In genomic region chr2:60530228-60530627, GRCh38 we compare ENCODE assay signal across 12 cellular contexts. TPM values are rescaled to one million over a fixed set of nuclear protein-coding genes. Genes with fewer than 3 reads are reported as not detected.
DNase-seq lines count a peak whose midpoint lies in the region; ATAC-seq and TF ChIP-seq lines count a peak whose summit lies in the region.
"Had no signal": no experiment of that assay in that cellular context is flagged by ENCODE, and none has a peak within 500 bp of the region (broad histone marks: within the 10 kb centered on the region; RNA-seq: fewer than 3 reads in every experiment).

No MANE protein-coding gene starts in this region.

- CTCF ChIA-PET in activated B cell treated with CpG ODN at 0.5 μM for 24 hours (lab: Charles Lee), result interaction anchor here (1.0 kb wide), 1 partner anchor 17 kb away, joined by 4 read pairs; no protein-coding TSS in a partner anchor

- H3K36me3 ChIP-seq in mucosa of descending colon (ENCODE audit: low read depth), result no peaks in the 10 kb centered on the region
- no peaks in the 10 kb centered on the region for H3K36me3 ChIP-seq in MG63
- no peaks in the 10 kb centered on the region for H3K36me3 ChIP-seq in adrenal gland (replicated peaks in 1 of 2)
- H3K36me3 ChIP-seq: upper lobe of right lung had no signal

- POLR2A ChIA-PET in activated B cell treated with CpG ODN at 0.5 μM for 24 hours (lab: Charles Lee), result interaction anchor here (0.6 to 7.1 kb wide), 11 partner anchors 9 to 124 kb away, joined by 3 to 54 read pairs (median 4); partner anchors contain the start of gene BCL11A

- H3K27ac ChIP-seq in adrenal gland, result no peak overlapping the region
- H3K27ac ChIP-seq: upper lobe of right lung had no signal

- H3K9me3 ChIP-seq in mucosa of descending colon (no peaks in the 10 kb centered on the region), MG63 (no peaks in the 10 kb centered on the region), adrenal gland (replicated peaks in 1 of 3) (no peaks in the 10 kb centered on the region)
- H3K9me3 ChIP-seq: upper lobe of right lung had no signal

- DNase-seq in COLO668 (lab: John Stamatoyannopoulos, UW; ENCODE audit: unreplicated experiment), result peak; percentile 72
- DNase-seq in activated B cell treated with CpG ODN at 0.5 μM for 24 hours, result no peak
- DNase-seq in mucosa of descending colon, result peak; percentile 74 to 85 (median 78)
- DNase-seq in MG63, result no peak
- DNase-seq in activated CD4-positive, alpha-beta T cell treated with anti-CD3 and anti-CD28 coated beads for 4 hours, result no peak
- no peak for DNase-seq in adrenal gland
- DNase-seq: activated CD4-positive, alpha-beta memory T cell treated with anti-CD3 and anti-CD28 coated beads, Interleukin-2, amount 10 ng/mL, durations not matched to agents 7 days and 5 days; immature natural killer cell; occipital lobe had no signal

- WGBS in adrenal gland, 4 donors, result 32 to 52% (median 47%) methylated on average over 13 of the region's 13 CpGs

- H3K4me1 ChIP-seq in mucosa of descending colon (ENCODE audit: low read depth) (peaks cover 35% of the 10 kb centered on the region), adrenal gland (replicated peaks in 1 of 2) (peaks cover 0 to 10% of the 10 kb centered on the region in 2 donors)

- H3K27me3 Mint-ChIP-seq in activated B cell treated with CpG ODN at 0.5 μM for 24 hours, result no peaks in the 10 kb centered on the region

- intact Hi-C loops in activated B cell treated with CpG ODN at 0.5 μM for 24 hours (cut with micrococcal nuclease) (loop anchor here (2.0 to 5.0 kb wide), 2 partner anchors 13 to 83 kb away; no protein-coding TSS in a partner anchor), mucosa of descending colon (cut with DNase I, micrococcal nuclease) (no loop called here), adrenal gland (cut with DNase I) (no loop called here)

- H3K4me1 Mint-ChIP-seq in activated B cell treated with CpG ODN at 0.5 μM for 24 hours, result peaks cover 100% of the 10 kb centered on the region
- H3K4me1 Mint-ChIP-seq: activated CD4-positive, alpha-beta memory T cell treated with anti-CD3 and anti-CD28 coated beads, Interleukin-2, amount 10 ng/mL, durations not matched to agents 7 days and 5 days had no signal

- H3K27me3 ChIP-seq in MG63 (peaks cover 10% of the 10 kb centered on the region; the same call in 1 of the 2 replicates), adrenal gland (no peaks in the 10 kb centered on the region)

- peak overlapping the region; percentile 84 for H3K27ac Mint-ChIP-seq in activated B cell treated with CpG ODN at 0.5 μM for 24 hours
- H3K27ac Mint-ChIP-seq: activated CD4-positive, alpha-beta memory T cell treated with anti-CD3 and anti-CD28 coated beads, Interleukin-2, amount 10 ng/mL, durations not matched to agents 7 days and 5 days; immature natural killer cell had no signal

- H3K4me3 ChIP-seq in mucosa of descending colon (no peak overlapping the region), MG63 (no peak overlapping the region), adrenal gland (no peak overlapping the region)
- H3K4me3 ChIP-seq: upper lobe of right lung had no signal

- ATAC-seq in HG02938 (IDR thresholded peaks at IDR 0.05; ENCODE audit: unreplicated experiment) (peak; percentile 4), activated B cell treated with CpG ODN at 0.5 μM for 24 hours (ENCODE audit: low read depth) (no peak), mucosa of descending colon (peak; percentile 78), HG03571 (IDR thresholded peaks at IDR 0.05; ENCODE audit: unreplicated experiment) (no peak)

- TF ChIP-seq CTCF in activated B cell treated with CpG ODN at 0.5 μM for 24 hours (IDR thresholded peaks at IDR 0.05) (no peak), mucosa of descending colon (IDR thresholded peaks at IDR 0.05) (no peak), adrenal gland (IDR thresholded peaks at IDR 0.05) (no peak)

- peak overlapping the region; percentile 81 for H3K4me3 Mint-ChIP-seq in activated B cell treated with CpG ODN at 0.5 μM for 24 hours
- H3K4me3 Mint-ChIP-seq: activated CD4-positive, alpha-beta memory T cell treated with anti-CD3 and anti-CD28 coated beads, Interleukin-2, amount 10 ng/mL, durations not matched to agents 7 days and 5 days; immature natural killer cell had no signal

- no peaks in the 10 kb centered on the region for H3K9me3 Mint-ChIP-seq in activated B cell treated with CpG ODN at 0.5 μM for 24 hours
- H3K9me3 Mint-ChIP-seq: activated CD4-positive, alpha-beta memory T cell treated with anti-CD3 and anti-CD28 coated beads, Interleukin-2, amount 10 ng/mL, durations not matched to agents 7 days and 5 days had no signal

- no peak for TF ChIP-seq POLR2A in adrenal gland (IDR thresholded peaks at IDR 0.05)

- peaks cover 79% of the 10 kb centered on the region for H3K36me3 Mint-ChIP-seq in activated B cell treated with CpG ODN at 0.5 μM for 24 hours (ENCODE audit: low read depth)
- H3K36me3 Mint-ChIP-seq: immature natural killer cell had no signal

RNA-seq across cellular contexts. Expression of gene BCL11A, which starts 23.2 kb away (rescaled TPM):
- total RNA-seq in activated B cell treated with CpG ODN at 0.5 μM for 24 hours, result 279 and 331 TPM in 2 replicates
- 10 to 100 TPM; 22.8 to 59.6 (median 40.7) TPM for total RNA-seq in mucosa of descending colon
- total RNA-seq in MG63 (2014; rRNA removed; shearing (Covaris generic); ENCODE audit: low replicate concordance), result not detected in 2 replicates
- 10 to 100 TPM in 1 of 8 donors, 1 to 10 TPM in 7; 2.9 to 16.7 (median 4.1) TPM for total RNA-seq in adrenal gland
- polyA plus RNA-seq in adrenal gland, result 1 to 10 TPM; 3.9 to 7.6 (median 6.2) TPM
- total RNA-seq: activated CD4-positive, alpha-beta memory T cell treated with anti-CD3 and anti-CD28 coated beads, Interleukin-2, amount 10 ng/mL, durations not matched to agents 7 days and 5 days had no signal

Comparison
In these comparisons a context has a peak if more than half of its experiments do, and no peak if none do; other contexts are left out.
1. DNase-seq: peak in COLO668 (single experiment) and mucosa of descending colon (3 of 3); none in activated B cell treated with CpG ODN at 0.5 μM for 24 hours (single experiment), MG63 (single experiment), activated CD4-positive, alpha-beta T cell treated with anti-CD3 and anti-CD28 coated beads for 4 hours (0 of 2) and adrenal gland (0 of 7).
2. ATAC-seq: peak in HG02938 (single experiment) and mucosa of descending colon (single experiment); none in activated B cell treated with CpG ODN at 0.5 μM for 24 hours (single experiment) and HG03571 (single experiment).